ENCODE assay signal across 20 cellular contexts in genomic region chr2:242075163-242075562, GRCh38.
DNase-seq lines count a peak whose midpoint lies in the region; ATAC-seq, FAIRE-seq and TF ChIP-seq lines count a peak whose summit lies in the region.
"Had no signal": no experiment of that assay in that cellular context is flagged by ENCODE, and none has a peak within 500 bp of the region (broad histone marks: within the 10 kb centered on the region; RNA-seq: fewer than 3 reads in every experiment).

No MANE protein-coding gene starts in this region.

- no peaks in the 10 kb centered on the region for H3K9me2 ChIP-seq in GM23248 (ENCODE audit: insufficient read depth)

- peak overlapping the region; percentile 51 for H3K27ac Mint-ChIP-seq in astrocyte (ENCODE audit: unreplicated experiment)
- H3K27ac Mint-ChIP-seq: activated naive CD8-positive, alpha-beta T cell treated with anti-CD3 and anti-CD28 coated beads, Interleukin-2, amount 10 ng/mL, durations not matched to agents 7 days and 5 days; T-helper 17 cell had no signal

- H3K79me2 ChIP-seq in GM23248 (ENCODE audit: insufficient read depth) = no peaks in the 10 kb centered on the region
- H3K79me2 ChIP-seq in astrocyte (ENCODE audit: insufficient read depth, low read length) = no peaks in the 10 kb centered on the region

- FAIRE-seq in astrocyte (lab: Jason Lieb, UNC) (no peak), GM12892 (lab: Jason Lieb, UNC) (no peak)

- H3K36me3 ChIP-seq in GM23248 (ENCODE audit: low read depth) (no peaks in the 10 kb centered on the region), astrocyte (ENCODE audit: insufficient read depth, low read length) (no peaks in the 10 kb centered on the region)
- H3K36me3 ChIP-seq: colonic mucosa, neutrophil had no signal

- H3K9ac ChIP-seq in GM23248 (peak overlapping the region; percentile 29), astrocyte (ENCODE audit: low read length) (no peak overlapping the region)
- H3K9ac ChIP-seq: KMS-11 had no signal

- H3K4me1 ChIP-seq in GM23248 (ENCODE audit: insufficient read depth) (peaks cover 29% of the 10 kb centered on the region), astrocyte (ENCODE audit: insufficient read depth, low read length) (peaks cover 14% of the 10 kb centered on the region)
- H3K4me1 ChIP-seq: colonic mucosa had no signal

- H4K20me1 ChIP-seq in GM23248 (ENCODE audit: insufficient read depth) (no peaks in the 10 kb centered on the region), astrocyte (ENCODE audit: insufficient read depth, low read length) (no peaks in the 10 kb centered on the region)

- WGBS in GM23248 (ENCODE audit: low coverage in 1 of 2, low lambda C conversion rate in 2 of 2, missing lambda C conversion rate in 2 of 2), 2 experiments = 2 to 8% methylated on average over 2 of the region's 2 CpGs

- peak; percentile 48 for DNase-seq in A172 (ENCODE audit: low spot score)
- peak; percentile 66 for DNase-seq in GM23248
- peak; percentile 75 for DNase-seq in astrocyte (ENCODE audit: low read depth)
- peak; percentile 91 for DNase-seq in fibroblast of the conjunctiva (ENCODE audit: low read depth)
- no peak for DNase-seq in GM13976 (ENCODE audit: low spot score)
- DNase-seq in GM12892 (ENCODE audit: insufficient read length) = no peak
- DNase-seq: ACHN; activated naive CD8-positive, alpha-beta T cell treated with anti-CD3 and anti-CD28 coated beads, Interleukin-2, amount 10 ng/mL, durations not matched to agents 7 days and 5 days; activated T-cell treated with anti-CD3 and anti-CD28 coated beads for 4 hours; H7; mesendoderm; NCI-H187 treated with DMSO at 0.1 percent for 48 hours; stimulated activated naive CD8-positive, alpha-beta T cell treated with anti-CD3 and anti-CD28 coated beads, Interleukin-15, Interleukin-2, amounts not matched to agents 100 U/mL and 50 U/mL, for 24 hours; T-helper 17 cell had no signal

- H3K27me3 ChIP-seq in GM23248 (replicated peaks; ENCODE audit: insufficient read depth) (no peaks in the 10 kb centered on the region), astrocyte (ENCODE audit: insufficient read depth, low read length) (peaks cover 5% of the 10 kb centered on the region)
- H3K27me3 ChIP-seq: colonic mucosa had no signal

- peaks cover 42% of the 10 kb centered on the region for H3K27me3 Mint-ChIP-seq in astrocyte (ENCODE audit: low read depth, unreplicated experiment)

- in situ Hi-C loops in GM23248 (cut with MboI) = no loop called here
- in situ Hi-C loops in GM13976 (cut with MboI; ENCODE audit: low sequenced_read_pairs, unreplicated experiment) = no loop called here

- H3K4me3 ChIP-seq in GM23248 = no peak overlapping the region
- no peak overlapping the region for H3K4me3 ChIP-seq in astrocyte (ENCODE audit: insufficient read depth, low read depth, low read length)
- H3K4me3 ChIP-seq: colonic mucosa had no signal

- no peaks in the 10 kb centered on the region for H3K9me3 ChIP-seq in GM23248 (ENCODE audit: low read depth)
- no peaks in the 10 kb centered on the region for H3K9me3 ChIP-seq in astrocyte (ENCODE audit: insufficient read depth, low read depth, low read length)
- H3K9me3 ChIP-seq: colonic mucosa, neutrophil had no signal

- no peaks in the 10 kb centered on the region for H3K9me3 Mint-ChIP-seq in astrocyte (ENCODE audit: unreplicated experiment)
- H3K9me3 Mint-ChIP-seq: activated naive CD8-positive, alpha-beta T cell treated with anti-CD3 and anti-CD28 coated beads, Interleukin-2, amount 10 ng/mL, durations not matched to agents 7 days and 5 days had no signal

- TF ChIP-seq POLR2A in GM12892 (IDR thresholded peaks at IDR 0.05; ENCODE audit: low read depth, low read length) = no peak

- H3K4me1 Mint-ChIP-seq in astrocyte (ENCODE audit: low read depth, unreplicated experiment) = peaks cover 10% of the 10 kb centered on the region
- H3K4me1 Mint-ChIP-seq: activated naive CD8-positive, alpha-beta T cell treated with anti-CD3 and anti-CD28 coated beads, Interleukin-2, amount 10 ng/mL, durations not matched to agents 7 days and 5 days; T-helper 17 cell had no signal

- H3F3A ChIP-seq in GM23248 (ENCODE audit: insufficient read depth) = no peaks in the 10 kb centered on the region

- peak overlapping the region; percentile 44 for H2AFZ ChIP-seq in GM23248
- no peak overlapping the region for H2AFZ ChIP-seq in astrocyte (ENCODE audit: low read depth, low read length)

- H3K4me2 ChIP-seq in GM23248 (ENCODE audit: unreplicated experiment) (peak overlapping the region; percentile 59), astrocyte (ENCODE audit: low read length) (peak overlapping the region; percentile 29)
- H3K4me2 ChIP-seq: KMS-11 had no signal

- no peak for ATAC-seq in GM21526 (IDR thresholded peaks at IDR 0.05; ENCODE audit: low FRiP score, unreplicated experiment)
- ATAC-seq in GM19324 (IDR thresholded peaks at IDR 0.05; ENCODE audit: low FRiP score, unreplicated experiment) = no peak
- ATAC-seq: esophagus mucosa; stimulated activated naive CD8-positive, alpha-beta T cell treated with anti-CD3 and anti-CD28 coated beads, Interleukin-15, Interleukin-2, amounts not matched to agents 100 U/mL and 50 U/mL, for 24 hours; T-helper 17 cell had no signal

- H3K27ac ChIP-seq in GM23248 (peak overlapping the region; percentile 36), astrocyte (ENCODE audit: low read depth, low read length) (no peak overlapping the region)
- H3K27ac ChIP-seq: colonic mucosa, KMS-11, neutrophil had no signal

- no peaks in the 10 kb centered on the region for H3K36me3 Mint-ChIP-seq in astrocyte (ENCODE audit: low read depth, unreplicated experiment)
- H3K36me3 Mint-ChIP-seq: activated naive CD8-positive, alpha-beta T cell treated with anti-CD3 and anti-CD28 coated beads, Interleukin-2, amount 10 ng/mL, durations not matched to agents 7 days and 5 days had no signal

- no peak overlapping the region for H3K4me3 Mint-ChIP-seq in astrocyte (ENCODE audit: unreplicated experiment)
- H3K4me3 Mint-ChIP-seq: activated naive CD8-positive, alpha-beta T cell treated with anti-CD3 and anti-CD28 coated beads, Interleukin-2, amount 10 ng/mL, durations not matched to agents 7 days and 5 days; T-helper 17 cell had no signal

- TF ChIP-seq CTCF in astrocyte (IDR thresholded peaks at IDR 0.05; ENCODE audit: insufficient read depth, low read depth, low read length) (no peak), GM13976 (IDR thresholded peaks at IDR 0.05; ENCODE audit: borderline replicate concordance, control extremely low read depth, extremely low read depth, insufficient read depth, missing control alignments) (no peak)

Comparison
In these comparisons a context has a peak if more than half of its experiments do, and no peak if none do; other contexts are left out.
1. DNase-seq: peak in A172 (single experiment), GM23248 (single experiment), astrocyte (single experiment) and fibroblast of the conjunctiva (single experiment); none in GM13976 (single experiment) and GM12892 (single experiment).